9 cellular contexts compared by ENCODE assay signal in genomic region chr17:45292696-45293412, GRCh38. TPM values are rescaled to one million over a fixed set of nuclear protein-coding genes. Genes with fewer than 3 reads are reported as not detected.
DNase-seq lines count a peak whose midpoint lies in the region; ATAC-seq and TF ChIP-seq lines count a peak whose summit lies in the region.
"Had no signal": no experiment of that assay in that cellular context is flagged by ENCODE, and none has a peak within 500 bp of the region (broad histone marks: within the 10 kb centered on the region; RNA-seq: fewer than 3 reads in every experiment).

No MANE protein-coding gene starts in this region.

- H3K4me2 ChIP-seq in mammary epithelial cell (ENCODE audit: insufficient read depth, low read depth, low read length): peak overlapping the region; percentile 28

- H3K36me3 ChIP-seq in mammary epithelial cell (ENCODE audit: insufficient read depth, low read length) (peaks cover 16% of the 10 kb centered on the region), muscle layer of duodenum (ENCODE audit: control insufficient read depth in 1 of 2, insufficient read depth in 2 of 2, low read length in 2 of 2) (peaks cover 5 to 11% of the 10 kb centered on the region in 2 donors), upper lobe of left lung (peaks cover 0 to 28% (median 9%) of the 10 kb centered on the region in 4 donors)

- H3K27ac Mint-ChIP-seq in activated naive CD4-positive, alpha-beta T cell treated with anti-CD3 and anti-CD28 coated beads, Interleukin-2, amount 50 U/mL, for 72 hours: peak overlapping the region; percentile 82 to 93

- in situ Hi-C loops in mammary epithelial cell (cut with MboI; ENCODE audit: low sequenced_read_pairs in 2 of 2): no loop called here

- H2AFZ ChIP-seq in mammary epithelial cell (ENCODE audit: low read depth, low read length): no peak overlapping the region

- H3K4me1 ChIP-seq in mammary epithelial cell (ENCODE audit: insufficient read depth, low read length) (peaks cover 49% of the 10 kb centered on the region), muscle layer of duodenum (ENCODE audit: control insufficient read depth in 1 of 2, insufficient read depth in 2 of 2, low read length in 2 of 2) (peaks cover 74 to 95% of the 10 kb centered on the region in 2 donors), upper lobe of left lung (peaks cover 63 to 91% (median 89%) of the 10 kb centered on the region in 4 donors)

- BruUV-seq in mammary epithelial cell (replicated peaks; lab: Mats Ljungman, UMichigan): no TSS peak

- H3K9me3 ChIP-seq in mammary epithelial cell (replicated peaks; ENCODE audit: insufficient read depth, low read length): no peaks in the 10 kb centered on the region
- H3K9me3 ChIP-seq in muscle layer of duodenum (ENCODE audit: control insufficient read depth in 1 of 2, low read length in 2 of 2): no peaks in the 10 kb centered on the region
- no peaks in the 10 kb centered on the region for H3K9me3 ChIP-seq in upper lobe of left lung

- TF ChIP-seq EP300 in upper lobe of left lung (IDR thresholded peaks at IDR 0.05): no peak

- intact Hi-C loops in mammary epithelial cell (cut with micrococcal nuclease): loop anchor here (1.0 to 2.0 kb wide), 3 partner anchors 24 to 92 kb away; partner anchors contain the start of gene MAP3K14

- dilution Hi-C loops in mammary epithelial cell (cut with HindIII; ENCODE audit: low sequenced_read_pairs): no loop called here

- H4K20me1 ChIP-seq in mammary epithelial cell (ENCODE audit: insufficient read depth, low read length): no peaks in the 10 kb centered on the region

- TF ChIP-seq POLR2A in upper lobe of left lung (IDR thresholded peaks at IDR 0.05) (no peak), GM18505 (IDR thresholded peaks at IDR 0.05; ENCODE audit: borderline replicate concordance, extremely low read depth, insufficient read depth, insufficient read length) (no peak)

- H3K9me3 Mint-ChIP-seq in activated naive CD4-positive, alpha-beta T cell treated with anti-CD3 and anti-CD28 coated beads, Interleukin-2, amount 50 U/mL, for 72 hours: peaks cover 0 to 3% of the 10 kb centered on the region in 2 donors

- 74% methylated on average over 11 of the region's 12 CpGs for WGBS in mammary epithelial cell (ENCODE audit: low coverage, missing lambda C conversion rate)
- WGBS in upper lobe of left lung, 2 donors: 71 to 76% methylated on average over 12 of the region's 12 CpGs

- no peak overlapping the region for H3K9ac ChIP-seq in mammary epithelial cell (ENCODE audit: insufficient read depth, low read length)

- no peak for DNase-seq in activated naive CD4-positive, alpha-beta T cell treated with anti-CD3 and anti-CD28 coated beads, Interleukin-2, amount 50 U/mL, for 72 hours (ENCODE audit: low spot score in 2 of 2)
- DNase-seq in activated naive CD4-positive, alpha-beta T cell treated with anti-CD3 and anti-CD28 coated beads, Interleukin-2, amount 50 U/mL, for 16 hours: no peak
- DNase-seq in mammary epithelial cell (no peak), upper lobe of left lung (no peak)
- DNase-seq: NCI-H2227 treated with DMSO at 0.1 percent for 48 hours had no signal

- CTCF ChIA-PET in mammary epithelial cell (lab: Charles Lee; ENCODE audit: low non-redundant PET): interaction anchor here (0.6 kb wide), 1 partner anchor 157 kb away, joined by 3 read pairs; the partner anchor contains the start of gene ACBD4

- H3K27ac ChIP-seq in mammary epithelial cell (ENCODE audit: insufficient read depth, low read depth, low read length) (no peak overlapping the region), muscle layer of duodenum (ENCODE audit: low read length) (peak overlapping the region; percentile 57), upper lobe of left lung (peak overlapping the region; percentile 73 to 80 (median 76))

- H3K4me3 ChIP-seq in mammary epithelial cell (replicated peaks in 1 of 3; ENCODE audit: insufficient read depth in 1 of 3, low read depth in 2 of 3, low read length in 3 of 3) (no peak overlapping the region), muscle layer of duodenum (ENCODE audit: low read depth in 1 of 2, low read length in 2 of 2) (no peak overlapping the region), upper lobe of left lung (no peak overlapping the region)

- H3K79me2 ChIP-seq in mammary epithelial cell (ENCODE audit: insufficient read depth, low read length): peaks cover 90% of the 10 kb centered on the region

- TF ChIP-seq CTCF in mammary epithelial cell (conservative IDR thresholded peaks at IDR 0.05 in 1 of 2, IDR thresholded peaks at IDR 0.05 in 1 of 2; ENCODE audit: extremely low read depth in 1 of 2, insufficient read depth in 1 of 2, low read depth in 1 of 2, low read length in 2 of 2) (no peak), upper lobe of left lung (IDR thresholded peaks at IDR 0.05) (no peak)

- peaks cover 14 to 18% of the 10 kb centered on the region in 2 donors for H3K36me3 Mint-ChIP-seq in activated naive CD4-positive, alpha-beta T cell treated with anti-CD3 and anti-CD28 coated beads, Interleukin-2, amount 50 U/mL, for 72 hours

- no peak for ATAC-seq in activated naive CD4-positive, alpha-beta T cell treated with anti-CD3 and anti-CD28 coated beads, Interleukin-2, amount 50 U/mL, for 72 hours
- ATAC-seq in upper lobe of left lung (ENCODE audit: low FRiP score in 2 of 2): no peak
- no peak for ATAC-seq in GM18505 (IDR thresholded peaks at IDR 0.05; ENCODE audit: unreplicated experiment)
- ATAC-seq in GM21529 (IDR thresholded peaks at IDR 0.05; ENCODE audit: unreplicated experiment): no peak
- ATAC-seq in GM19324 (IDR thresholded peaks at IDR 0.05; ENCODE audit: low FRiP score, unreplicated experiment): no peak

- no peaks in the 10 kb centered on the region for H3K27me3 ChIP-seq in mammary epithelial cell (ENCODE audit: insufficient read depth, low read length)
- H3K27me3 ChIP-seq in muscle layer of duodenum (ENCODE audit: low read depth, low read length): no peaks in the 10 kb centered on the region
- H3K27me3 ChIP-seq in upper lobe of left lung: no peaks in the 10 kb centered on the region

RNA-seq across cellular contexts. Expression of gene MAP3K14, which starts 24.0 kb away (rescaled TPM):
- 10 to 100 TPM; 38.4 to 54.4 TPM for total RNA-seq in activated naive CD4-positive, alpha-beta T cell treated with anti-CD3 and anti-CD28 coated beads, Interleukin-2, amount 50 U/mL, for 72 hours
- total RNA-seq in mammary epithelial cell (10 to 100 TPM in 1 of 2 donors, 1 to 10 TPM in 1; 5.2 to 11.6 TPM), upper lobe of left lung (10 to 100 TPM; 11.4 to 17.8 (median 13.5) TPM)
- polyA plus RNA-seq in mammary epithelial cell: 9.3 TPM
- polyA minus RNA-seq in mammary epithelial cell: 9.1 TPM

RNA-seq across cellular contexts. Expression of gene SPATA32, which starts 31.0 kb away (rescaled TPM):
- total RNA-seq in activated naive CD4-positive, alpha-beta T cell treated with anti-CD3 and anti-CD28 coated beads, Interleukin-2, amount 50 U/mL, for 72 hours: under 1 TPM; 0.37 to 0.50 TPM
- total RNA-seq in mammary epithelial cell: under 1 TPM in 1 of 2 donors, not detected in 1; 0.21 TPM
- polyA plus RNA-seq in mammary epithelial cell: not detected
- polyA minus RNA-seq in mammary epithelial cell: not detected
- under 1 TPM in 1 of 6 donors, not detected in 5; 0.20 TPM for total RNA-seq in upper lobe of left lung
